8 cellular contexts compared by ENCODE assay signal in the genomic region with DNA sequence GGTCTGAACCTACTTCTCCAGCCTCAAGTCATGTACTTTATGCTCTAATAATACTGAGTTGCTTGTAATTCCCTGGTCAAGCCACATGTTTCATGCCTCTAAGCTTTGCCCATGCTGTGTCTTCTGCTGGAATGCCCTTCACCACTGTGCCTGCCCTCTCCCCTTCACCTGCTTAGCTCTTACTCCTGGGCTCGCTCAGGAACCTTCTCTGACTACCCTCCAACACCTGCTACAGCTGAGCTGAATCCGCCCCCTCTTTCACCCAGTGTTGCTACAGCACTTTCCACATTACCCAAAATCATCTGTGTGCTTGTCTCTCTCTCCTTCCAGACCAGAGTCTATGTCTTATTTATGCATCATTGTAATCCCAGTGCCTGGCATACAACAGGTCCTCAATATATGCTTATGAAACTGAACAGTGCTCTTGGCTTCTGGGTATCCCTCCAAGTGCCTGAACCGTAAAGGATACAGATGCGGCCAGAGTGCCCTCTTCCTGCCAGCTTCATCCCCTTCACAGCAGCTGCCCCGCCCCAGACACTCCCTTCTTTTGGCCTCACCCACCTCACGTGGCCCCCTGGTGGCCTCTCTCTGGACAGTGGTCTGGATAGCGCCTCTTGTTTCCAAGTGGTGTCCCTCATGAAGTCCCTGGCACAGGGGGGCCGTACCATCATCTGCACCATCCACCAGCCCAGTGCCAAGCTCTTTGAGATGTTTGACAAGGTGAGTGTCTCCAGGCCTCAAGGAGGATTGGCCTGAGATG. TPM values are rescaled to one million over a fixed set of nuclear protein-coding genes. Genes with fewer than 3 reads are reported as not detected.
DNase-seq lines count a peak whose midpoint lies in the region; ATAC-seq and TF ChIP-seq lines count a peak whose summit lies in the region.
"Had no signal": no experiment of that assay in that cellular context is flagged by ENCODE, and none has a peak within 500 bp of the region (broad histone marks: within the 10 kb centered on the region; RNA-seq: fewer than 3 reads in every experiment).

No MANE protein-coding gene starts in this region.

- no TSS peak for BruUV-seq in HCT116 (replicated peaks; lab: Mats Ljungman, UMichigan)

- no peaks in the 10 kb centered on the region for H3K27me3 ChIP-seq in HCT116 (ENCODE audit: insufficient read depth, low read length)

- peak; percentile 58 to 65 (median 60); a peak in 5 of 6 replicates for TF ChIP-seq CTCF in HCT116 (IDR thresholded peaks at IDR 0.05 in 2 of 3, conservative IDR thresholded peaks at IDR 0.05 in 1 of 3; ENCODE audit: borderline replicate concordance in 1 of 3, insufficient read depth in 1 of 3, low read depth in 2 of 3, low read length in 2 of 3)

- TF ChIP-seq RAD21 in HCT116 (IDR thresholded peaks at IDR 0.05; ENCODE audit: low read depth) = no peak; the same call in 1 of the 2 replicates

- CTCF ChIA-PET in HCT116 (lab: Charles Lee) (interaction anchor here (0.9 to 1.7 kb wide), 7 partner anchors 8 to 182 kb away, joined by 3 to 7 read pairs (median 4); partner anchors contain the start of gene CBL), HEK293T (lab: Yijun Ruan, JAX) (interaction anchor here (0.6 to 3.7 kb wide), 3 partner anchors 8 to 13 kb away, joined by 3 to 14 read pairs (median 4); partner anchors contain the start of gene ABCG4)

- H3K9me3 ChIP-seq in HCT116 (ENCODE audit: control insufficient read depth in 1 of 2, insufficient read depth in 1 of 2, low read depth in 1 of 2, low read length in 2 of 2) = no peaks in the 10 kb centered on the region

- intact Hi-C loops in HCT116 (cut with micrococcal nuclease) = no loop called here

- no peaks in the 10 kb centered on the region for H3K36me3 ChIP-seq in HCT116 (ENCODE audit: control insufficient read depth in 1 of 2, insufficient read depth in 2 of 2, low read length in 2 of 2)

- DNase-seq in COLO668 (lab: John Stamatoyannopoulos, UW; ENCODE audit: unreplicated experiment) = peak; percentile 54
- peak; percentile 43 for DNase-seq in HCT116 (ENCODE audit: low read depth, low spot score)
- DNase-seq in SK-MEL-5 (ENCODE audit: low read depth, low spot score) = peak; percentile 50
- no peak for DNase-seq in left lobe of liver (ENCODE audit: low spot score)
- DNase-seq in NCI-H524 treated with DMSO at 0.1 percent for 48 hours (lab: John Stamatoyannopoulos, UW) = no peak
- no peak for DNase-seq in HEK293T (ENCODE audit: extremely low spot score)
- no peak for DNase-seq in HK-2 (ENCODE audit: unreplicated experiment)
- DNase-seq: stimulated activated CD4-positive, alpha-beta T cell treated with anti-CD3 and anti-CD28 coated beads, Interleukin-4, amount 100 ng/mL, for 4 hours had no signal

- TF ChIP-seq POLR2A in HCT116 (IDR thresholded peaks at IDR 0.05; ENCODE audit: borderline replicate concordance, extremely low read depth, insufficient read depth, insufficient read length) = no peak

- no peak overlapping the region for H2AFZ ChIP-seq in HCT116 (ENCODE audit: low read depth, low read length, poor library complexity, severe bottlenecking)

- H3K4me3 ChIP-seq in HCT116 (replicated peaks in 1 of 2; ENCODE audit: low read depth in 1 of 2, low read length in 2 of 2) = no peak overlapping the region

- POLR2A ChIA-PET in HCT116 (lab: Charles Lee) = interaction anchor here (1.1 kb wide), 1 partner anchor 11 kb away, joined by 3 read pairs; no protein-coding TSS in a partner anchor
- POLR2A ChIA-PET in HEK293T (lab: Yijun Ruan, JAX) = interaction anchor here (1.0 to 1.1 kb wide), 2 partner anchors 13 to 61 kb away, joined by 3 to 4 read pairs; partner anchors contain the start of gene NLRX1

- RAD21 ChIA-PET in HCT116 (lab: Charles Lee; ENCODE audit: low non-redundant PET in 1 of 2, low total read pairs in 2 of 2, uncharacterized antibody in 2 of 2, unreplicated experiment in 2 of 2) = no interaction called here

- in situ Hi-C loops in SK-MEL-5 (cut with HindIII; ENCODE audit: low pct_unique_long_range_greater_than_20kb, low sequenced_read_pairs) = no loop called here

- peak; percentile 94 for ATAC-seq in HCT116
- peak; percentile 33 for ATAC-seq in left lobe of liver

- H3K9me2 ChIP-seq in HCT116 (ENCODE audit: insufficient read depth) = no peaks in the 10 kb centered on the region

- H3K4me1 ChIP-seq in HCT116 (ENCODE audit: control insufficient read depth in 1 of 2, insufficient read depth in 2 of 2, low read length in 2 of 2) = peaks cover 8 to 11% of the 10 kb centered on the region in 2 experiments; a peak in 3 of 4 replicates

- H3K27ac ChIP-seq in HCT116 (ENCODE audit: low read depth, low read length) = no peak overlapping the region

- no peak overlapping the region for H3K9ac ChIP-seq in HCT116 (ENCODE audit: low read length)

- H4K20me1 ChIP-seq in HCT116 (ENCODE audit: insufficient read depth) = no peaks in the 10 kb centered on the region

- H3K79me2 ChIP-seq in HCT116 (ENCODE audit: insufficient read depth, low read length) = no peaks in the 10 kb centered on the region

- peak overlapping the region; percentile 38; the same call in 1 of the 2 replicates for H3K4me2 ChIP-seq in HCT116 (ENCODE audit: low read length)

TF ChIP-seq in HCT116, 20 proteins besides CTCF, POLR2A, EP300 and RAD21 (continues in another document):
- TF ChIP-seq SIN3A (IDR thresholded peaks at IDR 0.05; ENCODE audit: low read depth) (no peak), JUND (IDR thresholded peaks at IDR 0.05) (no peak), CBX3 (IDR thresholded peaks at IDR 0.05; ENCODE audit: low read depth) (no peak), ZBTB33 (IDR thresholded peaks at IDR 0.05; ENCODE audit: extremely low read depth, insufficient replicate concordance, low read length) (no peak)

TF ChIP-seq in HEK293T, 16 proteins besides CTCF, POLR2A, EP300 and RAD21:
- TF ChIP-seq, protein P1, sequence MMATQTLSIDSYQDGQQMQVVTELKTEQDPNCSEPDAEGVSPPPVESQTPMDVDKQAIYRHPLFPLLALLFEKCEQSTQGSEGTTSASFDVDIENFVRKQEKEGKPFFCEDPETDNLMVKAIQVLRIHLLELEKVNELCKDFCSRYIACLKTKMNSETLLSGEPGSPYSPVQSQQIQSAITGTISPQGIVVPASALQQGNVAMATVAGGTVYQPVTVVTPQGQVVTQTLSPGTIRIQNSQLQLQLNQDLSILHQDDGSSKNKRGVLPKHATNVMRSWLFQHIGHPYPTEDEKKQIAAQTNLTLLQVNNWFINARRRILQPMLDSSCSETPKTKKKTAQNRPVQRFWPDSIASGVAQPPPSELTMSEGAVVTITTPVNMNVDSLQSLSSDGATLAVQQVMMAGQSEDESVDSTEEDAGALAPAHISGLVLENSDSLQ (IDR thresholded peaks at IDR 0.05) = no peak
- TF ChIP-seq ZNF384 (IDR thresholded peaks at IDR 0.05) (no peak), FOXA1 (IDR thresholded peaks at IDR 0.05) (no peak), SUZ12 (IDR thresholded peaks at IDR 0.05) (no peak), ARNT (IDR thresholded peaks at IDR 0.05) (no peak), ELF4 (IDR thresholded peaks at IDR 0.05) (no peak), HDGF (IDR thresholded peaks at IDR 0.05; ENCODE audit: borderline replicate concordance) (no peak), L3MBTL2 (conservative IDR thresholded peaks at IDR 0.05) (no peak), NFRKB (IDR thresholded peaks at IDR 0.05) (no peak)

RNA-seq across cellular contexts. Expression of gene ABCG4, which starts 7.1 kb away (rescaled TPM):
- 1.9 TPM for total RNA-seq in HCT116 (2021; ENCODE audit: unreplicated experiment)
- 1.5 and 1.7 TPM in 2 replicates for polyA plus RNA-seq in HCT116 (2012)
- 0.05 TPM in 1 of 2 replicates, not detected in the other for total RNA-seq in SK-MEL-5 (2014; rRNA removed; shearing (Covaris generic))
- 0.45 and 1.3 TPM in 2 replicates for polyA plus RNA-seq in SK-MEL-5 (2015; cell fraction: cytosol; rRNA removed)
- 2.5 and 2.6 TPM in 2 replicates for polyA plus RNA-seq in SK-MEL-5 (2015; cell fraction: nucleus; rRNA removed)
- total RNA-seq in left lobe of liver = 0.48 TPM

RNA-seq across cellular contexts. Expression of gene NLRX1, which starts 12.6 kb away (rescaled TPM):
- total RNA-seq in HCT116 (2021; ENCODE audit: unreplicated experiment) (21.4 TPM), left lobe of liver (13.1 TPM)
- polyA plus RNA-seq in HCT116 (2012) = 15.8 and 17.7 TPM in 2 replicates
- total RNA-seq in SK-MEL-5 (2014; rRNA removed; shearing (Covaris generic)) = 8.7 and 11.5 TPM in 2 replicates
- 17.3 and 23.0 TPM in 2 replicates for polyA plus RNA-seq in SK-MEL-5 (2015; cell fraction: cytosol; rRNA removed)
- polyA plus RNA-seq in SK-MEL-5 (2015; cell fraction: nucleus; rRNA removed) = 23.6 and 31.7 TPM in 2 replicates

RNA-seq across cellular contexts. Expression of gene NHERF4, which starts 29.4 kb away (rescaled TPM):
- total RNA-seq in HCT116 (2021; ENCODE audit: unreplicated experiment) (0.30 TPM), left lobe of liver (0.25 TPM)
- polyA plus RNA-seq in HCT116 (2012) = 0.04 and 0.07 TPM in 2 replicates
- not detected in 2 replicates for total RNA-seq in SK-MEL-5 (2014; rRNA removed; shearing (Covaris generic))
- not detected in 2 replicates for polyA plus RNA-seq in SK-MEL-5 (2015; cell fraction: cytosol; rRNA removed)
- polyA plus RNA-seq in SK-MEL-5 (2015; cell fraction: nucleus; rRNA removed) = not detected in 2 replicates

RNA-seq across cellular contexts. Expression of gene HINFP, which starts 34.5 kb away (rescaled TPM):
- 38.1 TPM for total RNA-seq in HCT116 (2021; ENCODE audit: unreplicated experiment)
- 26.4 and 30.5 TPM in 2 replicates for polyA plus RNA-seq in HCT116 (2012)
- 8.8 and 9.4 TPM in 2 replicates for total RNA-seq in SK-MEL-5 (2014; rRNA removed; shearing (Covaris generic))
- 8.1 and 12.7 TPM in 2 replicates for polyA plus RNA-seq in SK-MEL-5 (2015; cell fraction: cytosol; rRNA removed)
- 65.5 and 102 TPM in 2 replicates for polyA plus RNA-seq in SK-MEL-5 (2015; cell fraction: nucleus; rRNA removed)
- 8.9 TPM for total RNA-seq in left lobe of liver

RNA-seq across cellular contexts. Expression of gene C2CD2L, which starts 48.8 kb away (rescaled TPM):
- total RNA-seq in HCT116 (2021; ENCODE audit: unreplicated experiment) (12.4 TPM), left lobe of liver (9.2 TPM)
- polyA plus RNA-seq in HCT116 (2012) = 10.3 and 12.1 TPM in 2 replicates
- total RNA-seq in SK-MEL-5 (2014; rRNA removed; shearing (Covaris generic)) = 2.8 and 5.6 TPM in 2 replicates
- polyA plus RNA-seq in SK-MEL-5 (2015; cell fraction: cytosol; rRNA removed) = 11.1 and 20.3 TPM in 2 replicates
- polyA plus RNA-seq in SK-MEL-5 (2015; cell fraction: nucleus; rRNA removed) = 19.5 and 21.2 TPM in 2 replicates

Comparison
In these comparisons a context has a peak if more than half of its experiments do, and no peak if none do; other contexts are left out.
1. DNase-seq: peak in COLO668 (single experiment), HCT116 (single experiment) and SK-MEL-5 (single experiment); none in left lobe of liver (single experiment), NCI-H524 treated with DMSO at 0.1 percent for 48 hours (single experiment), HEK293T (single experiment) and HK-2 (single experiment).